ENCODE assay signal across 15 cellular contexts in genomic region chr3:138199847-138200246, GRCh38. TPM values are rescaled to one million over a fixed set of nuclear protein-coding genes. Genes with fewer than 3 reads are reported as not detected.
DNase-seq lines count a peak whose midpoint lies in the region; ATAC-seq and TF ChIP-seq lines count a peak whose summit lies in the region.
"Had no signal": no experiment of that assay in that cellular context is flagged by ENCODE, and none has a peak within 500 bp of the region (broad histone marks: within the 10 kb centered on the region; RNA-seq: fewer than 3 reads in every experiment).

No MANE protein-coding gene starts in this region.

- H3K36me3 ChIP-seq in HEK293 (ENCODE audit: control insufficient read depth in 2 of 2, insufficient read depth in 1 of 2, low read length in 2 of 2): peaks cover 0 to 4% of the 10 kb centered on the region in 2 experiments; a peak in 1 of 3 replicates
- H3K36me3 ChIP-seq in KMS-11 (ENCODE audit: insufficient read depth): no peaks in the 10 kb centered on the region

- peak; percentile 45 for ATAC-seq in GM18870 (IDR thresholded peaks at IDR 0.05; ENCODE audit: unreplicated experiment)
- no peak for ATAC-seq in HG03469 (IDR thresholded peaks at IDR 0.05; ENCODE audit: unreplicated experiment)
- no peak for ATAC-seq in HG02970 (IDR thresholded peaks at IDR 0.05; ENCODE audit: low FRiP score, unreplicated experiment)
- ATAC-seq: right cardiac atrium had no signal

- CTCF ChIA-PET in HEK293 (lab: Yijun Ruan, JAX): interaction anchor here (1.2 kb wide), 1 partner anchor 11 kb away, joined by 3 read pairs; no protein-coding TSS in a partner anchor

- peak overlapping the region in 4 of 5 donors; percentile 11 to 43 (median 27) for H3K4me3 Mint-ChIP-seq in immature natural killer cell
- H3K4me3 Mint-ChIP-seq: activated naive CD4-positive, alpha-beta T cell treated with anti-CD3 and anti-CD28 coated beads, Interleukin-2, amount 10 ng/mL, durations not matched to agents 7 days and 5 days; dendritic cell treated with granulocyte-macrophage colony-stimulating factor and Interleukin-4, amounts not matched to agents 40 ng/mL and 50 ng/mL, for 4 days had no signal

- H3K27me3 ChIP-seq in KMS-11 (ENCODE audit: insufficient read depth, low read depth): no peaks in the 10 kb centered on the region

- POLR2A ChIA-PET in HEK293 (lab: Yijun Ruan, JAX): no interaction called here

- H3K9me3 Mint-ChIP-seq in immature natural killer cell: no peaks in the 10 kb centered on the region
- H3K9me3 Mint-ChIP-seq: activated naive CD4-positive, alpha-beta T cell treated with anti-CD3 and anti-CD28 coated beads, Interleukin-2, amount 10 ng/mL, durations not matched to agents 7 days and 5 days; dendritic cell treated with granulocyte-macrophage colony-stimulating factor and Interleukin-4, amounts not matched to agents 40 ng/mL and 50 ng/mL, for 4 days had no signal

- H3K4me1 Mint-ChIP-seq in immature natural killer cell: peaks cover 60 to 84% of the 10 kb centered on the region in 2 donors

- H3K4me2 ChIP-seq in KMS-11: peak overlapping the region; percentile 41; the same call in 1 of the 2 replicates

- H3K9me3 ChIP-seq in HEK293 (ENCODE audit: control insufficient read depth, insufficient read depth, low read depth, low read length): no peaks in the 10 kb centered on the region

- no peak overlapping the region for H2AFZ ChIP-seq in KMS-11 (ENCODE audit: low read depth)

- peaks cover 0 to 5% (median 0%) of the 10 kb centered on the region in 3 donors for H3K36me3 Mint-ChIP-seq in immature natural killer cell

- H3K4me1 ChIP-seq in HEK293 (ENCODE audit: control insufficient read depth, insufficient read depth, low read length): no peaks in the 10 kb centered on the region; the same call in 1 of the 2 replicates
- H3K4me1 ChIP-seq in KMS-11 (ENCODE audit: low read depth, poor library complexity, severe bottlenecking): peaks cover 27% of the 10 kb centered on the region

- peaks cover 13% of the 10 kb centered on the region for H4K20me1 ChIP-seq in KMS-11 (ENCODE audit: insufficient read depth)

- H3K9ac ChIP-seq in KMS-11: no peak overlapping the region

- H3K27ac ChIP-seq in HEK293 (ENCODE audit: extremely low read depth, low read depth, low read length): no peak overlapping the region
- no peak overlapping the region for H3K27ac ChIP-seq in KMS-11

- peaks cover 80% of the 10 kb centered on the region for H3K79me2 ChIP-seq in KMS-11 (ENCODE audit: insufficient read depth, low read depth)

- DNase-seq in immature natural killer cell (no peak), NCI-H146 (lab: John Stamatoyannopoulos, UW) (no peak)
- no peak for DNase-seq in activated CD4-positive, alpha-beta T cell treated with anti-CD3 and anti-CD28 coated beads for 4 hours
- DNase-seq: activated CD8-positive, alpha-beta memory T cell treated with anti-CD3 and anti-CD28 coated beads, Interleukin-2, amount 50 U/mL, for 48 hours; activated naive CD4-positive, alpha-beta T cell treated with anti-CD3 and anti-CD28 coated beads, Interleukin-2, amount 10 ng/mL, durations not matched to agents 7 days and 5 days; NCI-H1105 treated with DMSO at 0.1 percent for 48 hours; NK-92 treated with Interleukin-12 subunit alpha and Interleukin-12 subunit beta, amount 100 ng/mL, for 24 hours; right cardiac atrium; T-helper 1 cell had no signal

- H3K27me3 Mint-ChIP-seq in immature natural killer cell (ENCODE audit: low read depth in 3 of 3): no peaks in the 10 kb centered on the region
- H3K27me3 Mint-ChIP-seq: activated naive CD4-positive, alpha-beta T cell treated with anti-CD3 and anti-CD28 coated beads, Interleukin-2, amount 10 ng/mL, durations not matched to agents 7 days and 5 days; dendritic cell treated with granulocyte-macrophage colony-stimulating factor and Interleukin-4, amounts not matched to agents 40 ng/mL and 50 ng/mL, for 4 days had no signal

- peak overlapping the region in 3 of 6 donors; percentile 12 to 21 (median 16) for H3K27ac Mint-ChIP-seq in immature natural killer cell
- H3K27ac Mint-ChIP-seq: activated naive CD4-positive, alpha-beta T cell treated with anti-CD3 and anti-CD28 coated beads, Interleukin-2, amount 10 ng/mL, durations not matched to agents 7 days and 5 days; dendritic cell treated with granulocyte-macrophage colony-stimulating factor and Interleukin-4, amounts not matched to agents 40 ng/mL and 50 ng/mL, for 4 days had no signal

- TF ChIP-seq CTCF in HEK293 (tag by site-specific recombination; IDR thresholded peaks at IDR 0.05) (no peak), KMS-11 (conservative IDR thresholded peaks at IDR 0.05; ENCODE audit: low read depth, low read length) (no peak)

- no peak overlapping the region for H3K4me3 ChIP-seq in HEK293 (ENCODE audit: low read depth, low read length)
- no peak overlapping the region for H3K4me3 ChIP-seq in KMS-11 (IDR thresholded peaks at IDR 0.05; ENCODE audit: insufficient read depth, low read depth, low read length)

TF ChIP-seq in HEK293, 187 proteins besides CTCF, POLR2A, EP300 and RAD21:
- TF ChIP-seq PRDM6 (tag by site-specific recombination; IDR thresholded peaks at IDR 0.05) (0 out of 2 replicates have a peak, but pooled peaks have one; percentile 18), ZNF707 (tag by site-specific recombination; IDR thresholded peaks at IDR 0.05) (no peak)

RNA-seq across cellular contexts. Expression of gene ARMC8, which starts 12.7 kb away (rescaled TPM):
- polyA plus RNA-seq in immature natural killer cell: 10 to 100 TPM; 33.5 to 61.1 (median 34.1) TPM

RNA-seq across cellular contexts. Expression of gene DBR1, which starts 25.1 kb away (rescaled TPM):
- 10 to 100 TPM in 2 of 3 donors, 1 to 10 TPM in 1; 7.3 to 14.0 (median 11.5) TPM for polyA plus RNA-seq in immature natural killer cell
